Comparison of ENCODE assay signal across 8 cellular contexts in the genomic region with DNA sequence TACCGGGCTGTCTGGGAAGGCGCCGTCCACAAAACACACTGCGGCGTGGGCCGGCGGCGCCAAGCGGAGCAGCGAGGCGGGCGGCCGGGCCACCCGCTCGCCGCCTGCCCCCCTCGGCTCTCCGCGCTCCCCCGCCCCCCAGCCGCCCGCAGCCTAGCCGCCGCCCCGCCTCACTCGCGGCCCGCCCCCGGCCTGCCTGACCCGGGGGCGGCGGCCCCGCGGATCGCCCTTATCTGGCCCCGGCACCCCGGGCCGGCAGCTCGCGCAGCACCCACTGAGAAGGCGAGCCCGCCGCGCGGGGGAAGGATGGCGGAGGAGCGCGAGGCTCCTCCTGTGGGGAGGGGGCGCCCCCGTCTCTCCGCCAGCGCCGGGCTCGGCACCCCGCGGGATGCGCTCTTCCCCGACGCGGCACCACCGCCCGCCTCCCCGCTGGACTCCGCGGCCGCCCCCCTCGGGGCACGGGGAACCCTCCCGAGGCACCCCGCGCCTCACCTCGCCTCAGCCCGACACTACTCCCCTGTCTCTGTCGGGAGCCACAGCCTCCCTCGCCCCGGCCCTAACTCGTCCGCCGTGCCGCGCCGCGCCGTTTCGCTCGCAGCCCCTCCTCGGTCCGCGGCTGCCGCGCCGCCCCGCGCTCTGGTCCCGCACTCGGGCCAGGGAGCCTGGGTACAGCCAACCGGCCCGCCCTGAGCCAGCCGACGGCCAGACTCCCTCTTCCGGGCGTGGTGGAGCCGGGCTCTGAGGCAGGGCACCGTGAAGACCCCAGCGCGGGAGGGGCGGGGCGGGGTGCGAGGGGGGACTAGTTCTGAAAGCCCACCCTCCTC. TPM values are rescaled to one million over a fixed set of nuclear protein-coding genes. Genes with fewer than 3 reads are reported as not detected.
DNase-seq lines count a peak whose midpoint lies in the region; ATAC-seq and TF ChIP-seq lines count a peak whose summit lies in the region.

No MANE protein-coding gene starts in this region.

- TF ChIP-seq POLR2A in thyroid gland (IDR thresholded peaks at IDR 0.05), result no peak

- WGBS in thyroid gland, 2 donors, result 0% methylated on average over 6 of the region's 109 CpGs; no CpG with 5 or more reads in 1 of the 2 donors

- no peaks in the 10 kb centered on the region for H3K9me3 Mint-ChIP-seq in natural killer cell

- peak; percentile 49 for ATAC-seq in HG02759 (IDR thresholded peaks at IDR 0.05; ENCODE audit: unreplicated experiment)
- peak; percentile 52 to 72 (median 60) for ATAC-seq in natural killer cell

- peak overlapping the region; percentile 93 to 97 (median 97) for H3K27ac ChIP-seq in thyroid gland

- H3K4me1 Mint-ChIP-seq in natural killer cell, result peaks cover 8 to 13% of the 10 kb centered on the region in 2 donors

- no peaks in the 10 kb centered on the region for H3K36me3 ChIP-seq in thyroid gland

- peaks cover 0 to 10% of the 10 kb centered on the region in 2 donors for H3K27me3 Mint-ChIP-seq in natural killer cell (ENCODE audit: low read depth in 2 of 2)

- intact Hi-C loops in natural killer cell (cut with micrococcal nuclease) (no loop called here), thyroid gland (cut with DNase I) (no loop called here)

- DNase-seq in NCI-H524 (lab: John Stamatoyannopoulos, UW) (peak; percentile 20 to 24), NCI-H524 treated with DMSO at 0.1 percent for 48 hours (lab: John Stamatoyannopoulos, UW) (no peak), NCI-H226 (peak; percentile 16), fibroblast of mammary gland (ENCODE audit: low read depth) (no peak), natural killer cell (peak; percentile 52), thyroid gland (peak; percentile 46 to 51)
- peak; percentile 4 to 18 for DNase-seq in activated T-helper 1 cell treated with anti-CD3 and anti-CD28 coated beads, Interleukin-2, amount 50 U/mL, for 16 hours (ENCODE audit: low read depth in 1 of 2, low spot score in 1 of 2)

- H3K4me3 ChIP-seq in fibroblast of mammary gland (ENCODE audit: control insufficient read depth, low read depth, low read length) (peak overlapping the region; percentile 65), thyroid gland (replicated peaks in 1 of 3) (peak overlapping the region; percentile 9 to 63 (median 53))

- peak overlapping the region; percentile 95 for H3K4me3 Mint-ChIP-seq in natural killer cell

- H3K9me3 ChIP-seq in thyroid gland, result no peaks in the 10 kb centered on the region

- H3K27ac Mint-ChIP-seq in natural killer cell, result peak overlapping the region; percentile 88 to 94

- H3K36me3 Mint-ChIP-seq in natural killer cell, result no peaks in the 10 kb centered on the region

- peaks cover 0 to 4% of the 10 kb centered on the region in 2 donors for H3K4me1 ChIP-seq in thyroid gland

- no peaks in the 10 kb centered on the region for H3K27me3 ChIP-seq in thyroid gland

- TF ChIP-seq CTCF in fibroblast of mammary gland (conservative IDR thresholded peaks at IDR 0.05; ENCODE audit: control insufficient read depth, insufficient read depth, low read depth, low read length) (no peak), natural killer cell (IDR thresholded peaks at IDR 0.05) (no peak), thyroid gland (IDR thresholded peaks at IDR 0.05) (no peak)

RNA-seq across cellular contexts. Expression of gene ATP11C, which starts 0.6 kb away (rescaled TPM):
- total RNA-seq in natural killer cell, result 10 to 100 TPM; 20.0 to 24.3 (median 24.0) TPM
- total RNA-seq in thyroid gland, result 10 to 100 TPM; 22.8 to 40.3 (median 26.2) TPM

RNA-seq across cellular contexts. Expression of gene CXorf66, which starts 33.0 kb away (rescaled TPM):
- total RNA-seq in natural killer cell (not detected), thyroid gland (not detected)

Comparison
In these comparisons a context has a peak if more than half of its experiments do, and no peak if none do; other contexts are left out.
1. DNase-seq: peak in NCI-H524 (2 of 2), NCI-H226 (single experiment), activated T-helper 1 cell treated with anti-CD3 and anti-CD28 coated beads, Interleukin-2, amount 50 U/mL, for 16 hours (2 of 2), natural killer cell (single experiment) and thyroid gland (2 of 2); none in NCI-H524 treated with DMSO at 0.1 percent for 48 hours (single experiment) and fibroblast of mammary gland (single experiment).